In the genomic region with DNA sequence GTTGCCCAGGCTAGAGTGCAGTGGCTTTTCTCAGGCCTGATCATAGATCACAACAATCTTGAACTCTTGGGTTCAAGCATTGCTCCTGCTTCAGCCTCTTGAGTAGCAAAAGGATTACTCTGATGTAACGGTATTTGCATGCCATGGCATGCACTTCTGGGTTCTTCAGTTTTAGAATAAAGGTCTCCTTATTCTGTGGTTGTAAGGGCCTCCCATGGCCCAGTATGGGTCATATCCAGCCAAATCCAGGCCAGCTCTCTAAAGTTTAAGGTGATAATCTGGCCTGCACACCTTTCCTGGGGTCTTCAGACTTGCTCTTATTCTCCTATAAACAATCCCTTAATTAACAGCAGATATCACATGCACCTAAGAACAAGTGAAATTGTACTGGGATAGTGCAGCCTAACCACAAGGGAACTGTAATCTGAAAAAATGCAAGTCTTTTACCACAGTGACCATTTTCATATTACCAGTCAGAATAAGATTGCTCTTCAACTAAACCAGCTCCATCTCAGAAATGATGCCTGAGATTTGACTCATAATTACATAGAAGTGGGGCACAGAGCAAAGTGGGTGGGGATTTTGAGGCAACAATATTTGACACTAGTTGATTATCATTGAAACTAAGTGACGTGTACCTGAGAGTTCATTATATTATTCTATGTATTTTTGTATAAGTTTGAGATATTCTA, we compare ENCODE assay signal across 14 cellular contexts. TPM values are rescaled to one million over a fixed set of nuclear protein-coding genes. Genes with fewer than 3 reads are reported as not detected.
DNase-seq lines count a peak whose midpoint lies in the region; ATAC-seq and TF ChIP-seq lines count a peak whose summit lies in the region.
"Had no signal": no experiment of that assay in that cellular context is flagged by ENCODE, and none has a peak within 500 bp of the region (broad histone marks: within the 10 kb centered on the region; RNA-seq: fewer than 3 reads in every experiment).

No MANE protein-coding gene starts in this region.

- DNase-seq in EH (ENCODE audit: low read depth) (peak; percentile 36), NCI-H1048 (lab: John Stamatoyannopoulos, UW) (no peak), HPDE6-E6E7 (ENCODE audit: extremely low spot score) (no peak), endothelial cell (ENCODE audit: low spot score) (no peak), Karpas-422 (no peak)
- DNase-seq: central memory CD4-positive, alpha-beta T cell; MG63; NCI-H748 treated with DMSO at 0.1 percent for 48 hours had no signal

- no peaks in the 10 kb centered on the region for H3K36me3 ChIP-seq in Karpas-422 (ENCODE audit: insufficient read depth, low read length)
- H3K36me3 ChIP-seq: BLaER1, MG63 had no signal

- no peak overlapping the region for H3K27ac Mint-ChIP-seq in endothelial cell (ENCODE audit: unreplicated experiment)
- H3K27ac Mint-ChIP-seq: stimulated activated naive CD8-positive, alpha-beta T cell treated with anti-CD3 and anti-CD28 coated beads, Interleukin-15, Interleukin-2, amounts not matched to agents 100 ng/mL and 50 ng/mL, for 24 hours had no signal

- no peaks in the 10 kb centered on the region for H3K9me3 Mint-ChIP-seq in endothelial cell (ENCODE audit: unreplicated experiment)

- TF ChIP-seq CTCF in endothelial cell (IDR thresholded peaks at IDR 0.05; ENCODE audit: unreplicated experiment): no peak

- no peaks in the 10 kb centered on the region for H3K27me3 ChIP-seq in Karpas-422 (ENCODE audit: low read length)
- H3K27me3 ChIP-seq: BLaER1, MG63 had no signal

- H3K4me2 ChIP-seq in Karpas-422 (ENCODE audit: low read depth, low read length, poor library complexity, severe bottlenecking): no peak overlapping the region
- H3K4me2 ChIP-seq: BLaER1 had no signal

- no peaks in the 10 kb centered on the region for H3K4me1 Mint-ChIP-seq in endothelial cell (ENCODE audit: unreplicated experiment)

- no peak overlapping the region for H3K9ac ChIP-seq in Karpas-422 (ENCODE audit: low read length)
- H3K9ac ChIP-seq: BLaER1 had no signal

- H4K20me1 ChIP-seq in Karpas-422 (ENCODE audit: insufficient read depth, low read depth, low read length): no peaks in the 10 kb centered on the region
- H4K20me1 ChIP-seq: BLaER1 had no signal

- no peaks in the 10 kb centered on the region for H3K36me3 Mint-ChIP-seq in endothelial cell (ENCODE audit: low read depth, unreplicated experiment)

- peak; percentile 95 for ATAC-seq in GM18870 (IDR thresholded peaks at IDR 0.05; ENCODE audit: unreplicated experiment)
- ATAC-seq in HG02610 (IDR thresholded peaks at IDR 0.05; ENCODE audit: unreplicated experiment): peak; percentile 96
- peak; percentile 96 for ATAC-seq in HG03520 (IDR thresholded peaks at IDR 0.05; ENCODE audit: unreplicated experiment)
- ATAC-seq: SK-N-SH treated with all-trans-retinoic acid at 6 μM for 48 hours had no signal

- H3K4me3 Mint-ChIP-seq in endothelial cell (ENCODE audit: unreplicated experiment): no peak overlapping the region
- H3K4me3 Mint-ChIP-seq: stimulated activated naive CD8-positive, alpha-beta T cell treated with anti-CD3 and anti-CD28 coated beads, Interleukin-15, Interleukin-2, amounts not matched to agents 100 ng/mL and 50 ng/mL, for 24 hours had no signal

- H3K4me3 ChIP-seq in Karpas-422 (ENCODE audit: low read length): no peak overlapping the region
- H3K4me3 ChIP-seq: BLaER1, MG63 had no signal

- H3K27me3 Mint-ChIP-seq in endothelial cell (ENCODE audit: unreplicated experiment): no peaks in the 10 kb centered on the region

- H3K27ac ChIP-seq in Karpas-422 (ENCODE audit: low read length): no peak overlapping the region
- H3K27ac ChIP-seq: BLaER1 had no signal

- H2AFZ ChIP-seq in Karpas-422 (ENCODE audit: low read length): no peak overlapping the region

- H3K9me2 ChIP-seq in Karpas-422 (replicated peaks; ENCODE audit: insufficient read depth, low read length): no peaks in the 10 kb centered on the region

- H3K4me1 ChIP-seq in Karpas-422 (ENCODE audit: low read length): no peaks in the 10 kb centered on the region
- H3K4me1 ChIP-seq: BLaER1 had no signal

- H3K9me3 ChIP-seq in Karpas-422 (ENCODE audit: low read length): no peaks in the 10 kb centered on the region
- H3K9me3 ChIP-seq: BLaER1, MG63 had no signal

- H3K79me2 ChIP-seq in Karpas-422 (ENCODE audit: low read length): no peaks in the 10 kb centered on the region

RNA-seq across cellular contexts. Expression of a gene that starts 25.4 kb away (rescaled TPM):
- total RNA-seq in endothelial cell (ENCODE audit: unreplicated experiment): 43.8 TPM
- total RNA-seq in Karpas-422 (2014; rRNA removed; shearing (Covaris generic); ENCODE audit: low replicate concordance): 18.8 and 33.8 TPM in 2 replicates
